8 cellular contexts compared by ENCODE assay signal in genomic region chr3:37967252-37967881, GRCh38.
DNase-seq lines count a peak whose midpoint lies in the region; ATAC-seq and TF ChIP-seq lines count a peak whose summit lies in the region.

No MANE protein-coding gene starts in this region.

- no peak overlapping the region for H3K27ac ChIP-seq in C4-2B

- DNase-seq in GM19238 (ENCODE audit: insufficient read length, low spot score), result peak; percentile 56
- DNase-seq in HuH-7 (ENCODE audit: low spot score), result peak; percentile 87
- DNase-seq in T-helper 9 cell, result peak; percentile 37
- peak; percentile 77 for DNase-seq in astrocyte of the hippocampus (ENCODE audit: low read depth, low spot score)
- peak; percentile 88 for DNase-seq in iPS-NIHi7 (ENCODE audit: extremely low spot score)
- peak; percentile 7 to 39 for DNase-seq in stimulated activated CD4-positive, alpha-beta T cell treated with anti-CD3 and anti-CD28 coated beads, Interleukin-1b, Interleukin-23, amount 100 ng/mL, for 1 hour (ENCODE audit: low read depth in 2 of 2)

- ATAC-seq in GM18519 (IDR thresholded peaks at IDR 0.05; ENCODE audit: low FRiP score, unreplicated experiment), result no peak

- TF ChIP-seq CTCF in C4-2B (conservative IDR thresholded peaks at IDR 0.05), result peak; percentile 81

Comparison
In these comparisons a context has a peak if more than half of its experiments do, and no peak if none do; other contexts are left out.
1. DNase-seq: peak in every context shown above with its lines; median percentile 88 in iPS-NIHi7; 87 in HuH-7; 77 in astrocyte of the hippocampus; 56 in GM19238; 37 in T-helper 9 cell; 23 in stimulated activated CD4-positive, alpha-beta T cell treated with anti-CD3 and anti-CD28 coated beads, Interleukin-1b, Interleukin-23, amount 100 ng/mL, for 1 hour.